18 cellular contexts compared by ENCODE assay signal in genomic region chr12:76246611-76247010, GRCh38.
DNase-seq lines count a peak whose midpoint lies in the region; ATAC-seq and TF ChIP-seq lines count a peak whose summit lies in the region.
"Had no signal": no experiment of that assay in that cellular context is flagged by ENCODE, and none has a peak within 500 bp of the region (broad histone marks: within the 10 kb centered on the region; RNA-seq: fewer than 3 reads in every experiment).

No MANE protein-coding gene starts in this region.

- H3K27me3 ChIP-seq in left ventricle myocardium inferior (ENCODE audit: low read depth): no peaks in the 10 kb centered on the region
- no peaks in the 10 kb centered on the region; the same call in 1 of the 2 replicates for H3K27me3 ChIP-seq in SJCRH30
- H3K27me3 ChIP-seq: BLaER1 had no signal

- H3K9me3 Mint-ChIP-seq in nephron: no peaks in the 10 kb centered on the region
- H3K9me3 Mint-ChIP-seq: CD8-positive, alpha-beta T cell had no signal

- ATAC-seq in Right ventricle myocardium superior (ENCODE audit: poor library complexity): peak; percentile 6
- no peak for ATAC-seq in GM21447 (IDR thresholded peaks at IDR 0.05; ENCODE audit: unreplicated experiment)
- ATAC-seq: CD8-positive, alpha-beta T cell had no signal

- peak overlapping the region; percentile 6 to 53 (median 38) for H3K27ac Mint-ChIP-seq in nephron
- H3K27ac Mint-ChIP-seq: B cell; CD4-positive, CD25-positive, alpha-beta regulatory T cell; CD8-positive, alpha-beta T cell had no signal

- H3K4me3 ChIP-seq in left ventricle myocardium inferior (no peak overlapping the region), SJCRH30 (no peak overlapping the region)
- H3K4me3 ChIP-seq: BLaER1, GM23248 had no signal

- no peak overlapping the region for H3K27ac ChIP-seq in left ventricle myocardium inferior (replicated peaks)
- H3K27ac ChIP-seq in SJCRH30: peak overlapping the region; percentile 75
- H3K27ac ChIP-seq: 22Rv1, BLaER1, C4-2B, GM23248 had no signal

- intact Hi-C loops in Right ventricle myocardium superior (cut with DNase I) (no loop called here), left ventricle myocardium inferior (cut with micrococcal nuclease) (no loop called here)

- H3K27me3 Mint-ChIP-seq in nephron (ENCODE audit: low read depth): no peaks in the 10 kb centered on the region

- DNase-seq in Right ventricle myocardium superior: no peak
- DNase-seq in left ventricle myocardium inferior: no peak
- DNase-seq in SJCRH30: peak; percentile 49 to 76
- DNase-seq in NCI-H1048 (lab: John Stamatoyannopoulos, UW): no peak
- DNase-seq: Caco-2; CD4-positive, CD25-positive, alpha-beta regulatory T cell; CD8-positive, alpha-beta T cell; DMS153; DND-41; H7; HCEC 1CT had no signal

- no peaks in the 10 kb centered on the region for H3K36me3 Mint-ChIP-seq in nephron (ENCODE audit: low read depth)
- H3K36me3 Mint-ChIP-seq: CD4-positive, CD25-positive, alpha-beta regulatory T cell; CD8-positive, alpha-beta T cell had no signal

- peaks cover 43% of the 10 kb centered on the region for H3K4me1 Mint-ChIP-seq in nephron
- H3K4me1 Mint-ChIP-seq: B cell; CD4-positive, CD25-positive, alpha-beta regulatory T cell had no signal

- H3K4me3 Mint-ChIP-seq in nephron: no peak overlapping the region
- H3K4me3 Mint-ChIP-seq: B cell; CD4-positive, CD25-positive, alpha-beta regulatory T cell; CD8-positive, alpha-beta T cell had no signal

- no peak for TF ChIP-seq CTCF in left ventricle myocardium inferior (IDR thresholded peaks at IDR 0.05; ENCODE audit: borderline replicate concordance)
- TF ChIP-seq CTCF in nephron (IDR thresholded peaks at IDR 0.05; ENCODE audit: unreplicated experiment in 3 of 3): no peak

- H3K4me1 ChIP-seq in left ventricle myocardium inferior: no peaks in the 10 kb centered on the region
- peaks cover 22% of the 10 kb centered on the region for H3K4me1 ChIP-seq in SJCRH30
- H3K4me1 ChIP-seq: Caco-2 had no signal

- H3K36me3 ChIP-seq in left ventricle myocardium inferior (no peaks in the 10 kb centered on the region), SJCRH30 (no peaks in the 10 kb centered on the region)
- H3K36me3 ChIP-seq: BLaER1 had no signal

- H3K9me3 ChIP-seq in left ventricle myocardium inferior (replicated peaks): no peaks in the 10 kb centered on the region
- no peaks in the 10 kb centered on the region for H3K9me3 ChIP-seq in SJCRH30 (replicated peaks)
- H3K9me3 ChIP-seq: BLaER1, Caco-2 had no signal

Comparison
In these comparisons a context has a peak if more than half of its experiments do, and no peak if none do; other contexts are left out.
1. DNase-seq: peak in SJCRH30 (2 of 2); none in Right ventricle myocardium superior (single experiment), left ventricle myocardium inferior (single experiment) and NCI-H1048 (single experiment).